ENCODE assay signal across 28 cellular contexts in genomic region chr1:29365906-29366670, GRCh38.
"Had no signal": no experiment of that assay in that cellular context is flagged by ENCODE, and none has a peak within 500 bp of the region (broad histone marks: within the 10 kb centered on the region; RNA-seq: fewer than 3 reads in every experiment).

No MANE protein-coding gene starts in this region.

- H3K9me3 ChIP-seq: colonic mucosa, gastrocnemius medialis, mucosa of descending colon, prostate gland, right atrium auricular region, thyroid gland, vagina had no signal

- H3K4me3 ChIP-seq: colonic mucosa, gastrocnemius medialis, lung, mucosa of descending colon, prostate gland, right atrium auricular region, stomach, thyroid gland, vagina had no signal

- DNase-seq: colonic mucosa; dermis blood vessel endothelial cell; effector memory CD8-positive, alpha-beta T cell; foreskin fibroblast; gastrocnemius medialis; kidney; mucosa of descending colon; naive B cell; stimulated activated CD4-positive, alpha-beta T cell treated with anti-CD3 and anti-CD28 coated beads, Interleukin-2, amount 100 ng/mL, for 24 hours; stimulated activated CD4-positive, alpha-beta T cell treated with anti-CD3 and anti-CD28 coated beads, Interleukin-4, amount 100 ng/mL, for 24 hours; stimulated activated naive CD4-positive, alpha-beta T cell treated with Interleukin-2 at 50 U/mL for 16 hours; stomach; thyroid gland; trophoblast cell had no signal

- H3K4me1 ChIP-seq: colonic mucosa, parathyroid adenoma, prostate gland, right atrium auricular region, stomach, thyroid gland, vagina had no signal

- H3K36me3 ChIP-seq: colonic mucosa, gastrocnemius medialis, prostate gland, right atrium auricular region, stomach, thyroid gland, vagina had no signal

- H3K9ac ChIP-seq: parathyroid adenoma had no signal

- H3K27me3 ChIP-seq: colonic mucosa, right atrium auricular region, thyroid gland, vagina had no signal

- H3K27ac Mint-ChIP-seq: effector memory CD8-positive, alpha-beta T cell; memory B cell; mesothelial cell of epicardium; natural killer cell treated with Interleukin-12 subunit alpha and Interleukin-12 subunit beta and Interleukin-15 and Interleukin-18, amount 100 ng/mL, for 72 hours; stimulated activated effector memory CD8-positive, alpha-beta T cell treated with anti-CD3 and anti-CD28 coated beads, Interleukin-12 subunit alpha, Interleukin-12 subunit beta, amount 100 ng/mL, for 72 hours had no signal

- H3K4me3 Mint-ChIP-seq: effector memory CD8-positive, alpha-beta T cell; memory B cell; mesothelial cell of epicardium; naive B cell; natural killer cell treated with Interleukin-12 subunit alpha and Interleukin-12 subunit beta and Interleukin-15 and Interleukin-18, amount 100 ng/mL, for 72 hours; neural crest cell; stimulated activated effector memory CD8-positive, alpha-beta T cell treated with anti-CD3 and anti-CD28 coated beads, Interleukin-12 subunit alpha, Interleukin-12 subunit beta, amount 100 ng/mL, for 72 hours had no signal

- H3K27ac ChIP-seq: colonic mucosa, epithelial cell of prostate, gastrocnemius medialis, parathyroid adenoma, prostate gland, right atrium auricular region, stomach, thyroid gland, vagina had no signal

- H3K36me3 Mint-ChIP-seq: memory B cell; mesothelial cell of epicardium; natural killer cell treated with Interleukin-12 subunit alpha and Interleukin-12 subunit beta and Interleukin-15 and Interleukin-18, amount 100 ng/mL, for 72 hours; stimulated activated effector memory CD8-positive, alpha-beta T cell treated with anti-CD3 and anti-CD28 coated beads, Interleukin-12 subunit alpha, Interleukin-12 subunit beta, amount 100 ng/mL, for 72 hours had no signal

- H3K4me1 Mint-ChIP-seq: memory B cell; neural crest cell; stimulated activated effector memory CD8-positive, alpha-beta T cell treated with anti-CD3 and anti-CD28 coated beads, Interleukin-12 subunit alpha, Interleukin-12 subunit beta, amount 100 ng/mL, for 72 hours had no signal

- H3K9me3 Mint-ChIP-seq: effector memory CD8-positive, alpha-beta T cell; mesothelial cell of epicardium; natural killer cell treated with Interleukin-12 subunit alpha and Interleukin-12 subunit beta and Interleukin-15 and Interleukin-18, amount 100 ng/mL, for 72 hours; neural crest cell; stimulated activated effector memory CD8-positive, alpha-beta T cell treated with anti-CD3 and anti-CD28 coated beads, Interleukin-12 subunit alpha, Interleukin-12 subunit beta, amount 100 ng/mL, for 72 hours had no signal

- ATAC-seq: effector memory CD8-positive, alpha-beta T cell; esophagus mucosa; gastrocnemius medialis; left lobe of liver; mucosa of descending colon; natural killer cell treated with Interleukin-12 subunit alpha and Interleukin-12 subunit beta and Interleukin-15 and Interleukin-18, amount 100 ng/mL, for 72 hours; sciatic nerve; stimulated activated effector memory CD8-positive, alpha-beta T cell treated with anti-CD3 and anti-CD28 coated beads, Interleukin-12 subunit alpha, Interleukin-12 subunit beta, amount 100 ng/mL, for 72 hours had no signal

- H2AFZ ChIP-seq: parathyroid adenoma had no signal
